Comparison of ENCODE assay signal across 21 cellular contexts in the genomic region with DNA sequence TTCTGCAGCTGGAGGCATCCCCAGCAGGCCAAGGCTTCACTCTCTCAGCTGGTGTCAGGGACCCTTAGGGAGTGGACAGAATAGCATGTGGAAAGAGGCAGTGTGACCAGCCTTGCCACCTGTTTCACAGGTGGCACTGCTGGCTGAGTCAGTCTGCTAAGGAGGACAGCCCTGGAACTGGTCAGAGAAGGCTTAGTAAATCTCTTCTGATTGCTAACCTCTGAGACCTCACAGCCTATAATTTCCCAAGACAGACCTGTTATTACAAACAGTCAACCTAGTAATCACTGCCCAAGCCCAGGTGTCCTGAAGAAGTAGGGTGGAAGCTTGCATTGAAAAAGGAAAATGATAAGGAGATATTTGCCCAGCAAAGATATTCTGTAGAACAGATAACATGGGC. TPM values are rescaled to one million over a fixed set of nuclear protein-coding genes. Genes with fewer than 3 reads are reported as not detected.
DNase-seq lines count a peak whose midpoint lies in the region; ATAC-seq and TF ChIP-seq lines count a peak whose summit lies in the region.
"Had no signal": no experiment of that assay in that cellular context is flagged by ENCODE, and none has a peak within 500 bp of the region (broad histone marks: within the 10 kb centered on the region; RNA-seq: fewer than 3 reads in every experiment).

No MANE protein-coding gene starts in this region.

- no peaks in the 10 kb centered on the region for H3F3A ChIP-seq in neural progenitor cell (ENCODE audit: low read depth)

- no peaks in the 10 kb centered on the region for H4K20me1 ChIP-seq in neural progenitor cell (ENCODE audit: low read depth)

- no peaks in the 10 kb centered on the region for H3K36me3 ChIP-seq in neural progenitor cell
- H3K36me3 ChIP-seq: right lobe of liver, transverse colon had no signal

- H2AFZ ChIP-seq in neural progenitor cell (replicated peaks), result no peak overlapping the region

- BruUV-seq in Calu3 (replicated peaks; lab: Mats Ljungman, UMichigan), result no TSS peak

- H3K4me2 ChIP-seq in neural progenitor cell, result no peak overlapping the region

- H3K36me3 Mint-ChIP-seq in Calu3 (ENCODE audit: insufficient read depth, unreplicated experiment), result no peaks in the 10 kb centered on the region
- no peaks in the 10 kb centered on the region for H3K36me3 Mint-ChIP-seq in effector memory CD8-positive, alpha-beta T cell (ENCODE audit: insufficient read depth)
- H3K36me3 Mint-ChIP-seq in neural progenitor cell, result no peaks in the 10 kb centered on the region

- CTCF ChIA-PET in Calu3 (lab: Charles Lee), result no interaction called here

- H3K4me1 Mint-ChIP-seq in Calu3 (ENCODE audit: low read depth, unreplicated experiment), result peaks cover 76% of the 10 kb centered on the region
- H3K4me1 Mint-ChIP-seq in effector memory CD8-positive, alpha-beta T cell (ENCODE audit: low read depth in 2 of 2), result peaks cover 51 to 65% of the 10 kb centered on the region in 2 donors
- peaks cover 36% of the 10 kb centered on the region for H3K4me1 Mint-ChIP-seq in neural progenitor cell

- peaks cover 8% of the 10 kb centered on the region for H3K4me1 ChIP-seq in neural progenitor cell
- H3K4me1 ChIP-seq: right lobe of liver had no signal

- DNase-seq in Calu3, result no peak
- peak; percentile 70 for DNase-seq in NCI-H2227 (lab: John Stamatoyannopoulos, UW; ENCODE audit: unreplicated experiment)
- no peak for DNase-seq in effector memory CD8-positive, alpha-beta T cell
- DNase-seq in neural progenitor cell (ENCODE audit: low spot score), result no peak
- no peak for DNase-seq in COR-L47 (lab: John Stamatoyannopoulos, UW)
- DNase-seq in NCI-H2029 (lab: John Stamatoyannopoulos, UW), result no peak
- DNase-seq in DMS114 treated with DMSO at 0.1 percent for 48 hours (lab: John Stamatoyannopoulos, UW; ENCODE audit: unreplicated experiment), result no peak
- DNase-seq: activated CD4-positive, alpha-beta T cell treated with anti-CD3 and anti-CD28 coated beads for 1 hour; amygdala; central memory CD4-positive, alpha-beta T cell; effector CD4-positive, alpha-beta T cell; GOT3; head of caudate nucleus; NCI-H1105 treated with DMSO at 0.1 percent for 48 hours; NCI-H2171 treated with DMSO at 0.1 percent for 48 hours; NCI-H748 treated with DMSO at 0.1 percent for 48 hours; right lobe of liver; stimulated activated naive CD4-positive, alpha-beta T cell treated with Interleukin-2 at 50 U/mL for 16 hours; transverse colon had no signal

- no peak for ATAC-seq in effector memory CD8-positive, alpha-beta T cell (replicated peaks)
- no peak for ATAC-seq in GM21529 (IDR thresholded peaks at IDR 0.05; ENCODE audit: unreplicated experiment)
- ATAC-seq: right lobe of liver had no signal

- H3K4me3 ChIP-seq in neural progenitor cell, result no peak overlapping the region
- H3K4me3 ChIP-seq: right lobe of liver, SK-N-MC, transverse colon had no signal

- H3K27me3 ChIP-seq in neural progenitor cell, result no peaks in the 10 kb centered on the region
- H3K27me3 ChIP-seq: right lobe of liver, transverse colon had no signal

- H3K27me3 Mint-ChIP-seq in Calu3 (ENCODE audit: unreplicated experiment) (no peaks in the 10 kb centered on the region), neural progenitor cell (ENCODE audit: insufficient read depth, low read depth) (peaks cover 2% of the 10 kb centered on the region)
- no peaks in the 10 kb centered on the region for H3K27me3 Mint-ChIP-seq in effector memory CD8-positive, alpha-beta T cell

- TF ChIP-seq CTCF in Calu3 (IDR thresholded peaks at IDR 0.05; ENCODE audit: unreplicated experiment) (no peak), neural progenitor cell (IDR thresholded peaks at IDR 0.05) (no peak)

- H3K4me3 Mint-ChIP-seq in Calu3 (ENCODE audit: low read depth, unreplicated experiment) (no peak overlapping the region), neural progenitor cell (no peak overlapping the region)
- peak overlapping the region in 1 of 2 donors; percentile 29 for H3K4me3 Mint-ChIP-seq in effector memory CD8-positive, alpha-beta T cell

- no peaks in the 10 kb centered on the region for H3K9me3 Mint-ChIP-seq in Calu3 (ENCODE audit: low read depth, unreplicated experiment)
- no peaks in the 10 kb centered on the region for H3K9me3 Mint-ChIP-seq in effector memory CD8-positive, alpha-beta T cell
- no peaks in the 10 kb centered on the region for H3K9me3 Mint-ChIP-seq in neural progenitor cell

- H3K9me3 ChIP-seq in neural progenitor cell (ENCODE audit: low read depth), result no peaks in the 10 kb centered on the region
- H3K9me3 ChIP-seq: right lobe of liver, transverse colon had no signal

- no peak overlapping the region for H3K9ac ChIP-seq in neural progenitor cell

- H3K27ac ChIP-seq in neural progenitor cell, result no peak overlapping the region
- H3K27ac ChIP-seq: right lobe of liver, SK-N-MC, transverse colon had no signal

- no peaks in the 10 kb centered on the region for H3K79me2 ChIP-seq in neural progenitor cell (ENCODE audit: low read depth)

- intact Hi-C loops in Calu3 (cut with micrococcal nuclease; ENCODE audit: unreplicated experiment), result no loop called here

- H3K27ac Mint-ChIP-seq in Calu3 (ENCODE audit: unreplicated experiment) (peak overlapping the region; percentile 65), neural progenitor cell (peak overlapping the region; percentile 31)
- peak overlapping the region; percentile 86 to 95 for H3K27ac Mint-ChIP-seq in effector memory CD8-positive, alpha-beta T cell

RNA-seq across cellular contexts. Expression of a gene that starts 26.4 kb away (rescaled TPM):
- total RNA-seq in Calu3 (2022) (16.1 and 16.3 TPM in 2 replicates), neural progenitor cell (ENCODE audit: low replicate concordance) (16.9 and 17.7 TPM in 2 replicates)

RNA-seq across cellular contexts. Expression of a gene that starts 51.0 kb away (rescaled TPM):
- total RNA-seq in Calu3 (2022) (116 and 117 TPM in 2 replicates), neural progenitor cell (ENCODE audit: low replicate concordance) (224 and 246 TPM in 2 replicates)

Comparison
In these comparisons a context has a peak if more than half of its experiments do, and no peak if none do; other contexts are left out.
1. H3K27ac Mint-ChIP-seq: peak in every context shown above with its lines; median percentile 90 in effector memory CD8-positive, alpha-beta T cell; 65 in Calu3; 31 in neural progenitor cell.